8 cellular contexts compared by ENCODE assay signal in the genomic region with DNA sequence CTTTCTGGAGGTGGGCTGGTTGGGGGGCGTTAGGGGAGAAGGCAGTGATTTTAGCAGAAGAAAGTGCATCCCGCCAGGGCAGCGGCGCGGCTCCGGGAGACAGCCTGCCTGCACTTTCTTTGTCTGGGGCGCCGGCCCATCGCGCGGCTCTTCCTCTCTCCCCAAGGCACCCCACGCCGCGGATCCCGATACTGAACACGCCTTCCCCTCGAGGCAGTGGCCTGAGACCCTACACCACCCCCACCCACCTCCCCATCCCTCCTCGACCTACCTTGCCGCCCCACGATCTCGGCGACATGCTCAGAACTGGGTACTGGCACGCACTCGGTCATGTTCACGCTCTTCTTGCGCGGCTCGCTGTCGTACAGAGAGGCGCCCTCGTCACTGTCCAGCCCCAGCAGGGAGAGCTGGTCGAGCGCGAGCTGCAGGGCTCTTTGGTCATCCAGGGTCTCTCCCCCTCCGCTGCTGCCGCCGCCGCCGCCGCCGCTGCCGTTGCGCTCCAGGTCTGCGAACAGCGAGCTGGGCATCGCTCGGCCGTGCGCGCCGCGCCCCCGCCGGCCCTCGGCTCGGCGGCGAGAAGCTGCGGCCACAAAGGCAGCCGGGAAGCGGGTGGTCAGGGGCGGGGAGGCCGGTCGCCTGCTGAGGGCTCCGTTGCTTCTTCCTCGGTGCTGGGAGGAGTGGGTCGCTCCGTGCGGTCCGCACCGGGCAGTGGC. TPM values are rescaled to one million over a fixed set of nuclear protein-coding genes. Genes with fewer than 3 reads are reported as not detected.
DNase-seq lines count a peak whose midpoint lies in the region; ATAC-seq and TF ChIP-seq lines count a peak whose summit lies in the region.

No MANE protein-coding gene starts in this region.

- H2BK12ac ChIP-seq in H9 (ENCODE audit: insufficient read length, low read depth, low read length), result no peak overlapping the region

- TF ChIP-seq CTCF in H9 (conservative IDR thresholded peaks at IDR 0.05) (no peak), ovary (IDR thresholded peaks at IDR 0.05) (no peak)

- H3K18ac ChIP-seq in H9 (ENCODE audit: insufficient read length, low read depth, low read length), result peak overlapping the region; percentile 17

- WGBS in H9 (ENCODE audit: extremely low coverage, insufficient read length, low lambda C conversion rate), result no CpG with 5 or more reads among the region's 71 CpGs
- WGBS in ovary, 3 donors, result 0 to 1% (median 1%) methylated on average over 41 to 71 of the region's 71 CpGs

- peak overlapping the region; percentile 27 for H3K14ac ChIP-seq in H9 (ENCODE audit: insufficient read depth, low read length)

- TF ChIP-seq EP300 in ovary (IDR thresholded peaks at IDR 0.05), result no peak

- H3K23me2 ChIP-seq in H9 (ENCODE audit: insufficient read length, low read depth, low read length, poor library complexity, severe bottlenecking), result peaks cover 17% of the 10 kb centered on the region

- peaks cover 17 to 33% of the 10 kb centered on the region in 2 experiments for H3K4me1 Mint-ChIP-seq in H9
- H3K4me1 Mint-ChIP-seq in activated naive CD8-positive, alpha-beta T cell treated with anti-CD3 and anti-CD28 coated beads, Interleukin-2, amount 50 U/mL, for 24 hours, result peaks cover 17% of the 10 kb centered on the region

- no peaks in the 10 kb centered on the region for H3K79me1 ChIP-seq in H9 (ENCODE audit: insufficient read depth, low read depth, low read length, poor library complexity, severe bottlenecking)

- H3K27me3 ChIP-seq in H9 (ENCODE audit: insufficient read depth, low read length) (no peaks in the 10 kb centered on the region; the same call in 1 of the 2 replicates), ovary (no peaks in the 10 kb centered on the region)

- peak overlapping the region; percentile 17 for H3K9ac ChIP-seq in H9 (ENCODE audit: extremely low read depth, insufficient read length, low read length)

- no peak overlapping the region for H3K56ac ChIP-seq in H9 (ENCODE audit: insufficient read length, low read depth, low read length)

- H4K5ac ChIP-seq in H9 (ENCODE audit: insufficient read length, low read depth, low read length), result no peak overlapping the region

- no peak overlapping the region for H2BK15ac ChIP-seq in H9 (ENCODE audit: low read depth, low read length)

- H4K91ac ChIP-seq in H9 (ENCODE audit: insufficient read length, low read depth, low read length), result no peak overlapping the region

- TF ChIP-seq POLR2A in ovary (IDR thresholded peaks at IDR 0.05), result no peak

- peak; percentile 12 for DNase-seq in GM04503 (ENCODE audit: low read depth)
- DNase-seq in H9, result peak; percentile 50
- DNase-seq in NCI-H460 (ENCODE audit: extremely low read depth, low read depth), result peak; percentile 15
- peak; percentile 20 for DNase-seq in activated naive CD8-positive, alpha-beta T cell treated with anti-CD3 and anti-CD28 coated beads, Interleukin-2, amount 50 U/mL, for 24 hours
- DNase-seq in left cardiac atrium, result peak; percentile 44
- peak; percentile 22 to 66 (median 57) for DNase-seq in ovary
- no peak for DNase-seq in NK-92 treated with Interleukin-12 subunit alpha and Interleukin-12 subunit beta, amount 100 ng/mL, for 24 hours (lab: John Stamatoyannopoulos, UW)
- no peak for DNase-seq in GM19240 (ENCODE audit: insufficient read length, low spot score)

- H3K36me3 ChIP-seq in ovary, result no peaks in the 10 kb centered on the region

- H3K4ac ChIP-seq in H9 (ENCODE audit: low read depth, low read length), result no peak overlapping the region

- peak overlapping the region; percentile 84 for H3K4me2 ChIP-seq in H9 (ENCODE audit: insufficient read depth, insufficient read length, low read length)

- H3K4me3 Mint-ChIP-seq in H9, result peak overlapping the region; percentile 90 to 97
- peak overlapping the region; percentile 84 for H3K4me3 Mint-ChIP-seq in activated naive CD8-positive, alpha-beta T cell treated with anti-CD3 and anti-CD28 coated beads, Interleukin-2, amount 50 U/mL, for 24 hours

- intact Hi-C loops in left cardiac atrium (cut with DNase I) (loop anchor here in 1 of 2 donors (5.0 to 10.0 kb wide), 2 partner anchors 121 to 563 kb away; no protein-coding TSS in a partner anchor), ovary (cut with DNase I) (no loop called here)

- H3K9me3 Mint-ChIP-seq in H9, result no peaks in the 10 kb centered on the region
- H3K9me3 Mint-ChIP-seq in activated naive CD8-positive, alpha-beta T cell treated with anti-CD3 and anti-CD28 coated beads, Interleukin-2, amount 50 U/mL, for 24 hours, result no peaks in the 10 kb centered on the region

- no peak for ATAC-seq in activated naive CD8-positive, alpha-beta T cell treated with anti-CD3 and anti-CD28 coated beads, Interleukin-2, amount 50 U/mL, for 24 hours
- ATAC-seq in left cardiac atrium, result peak; percentile 13 to 15

- peak overlapping the region in 2 of 3 experiments; percentile 35 to 89; a peak in 3 of 7 replicates for H3K27ac Mint-ChIP-seq in H9
- no peak overlapping the region for H3K27ac Mint-ChIP-seq in activated naive CD8-positive, alpha-beta T cell treated with anti-CD3 and anti-CD28 coated beads, Interleukin-2, amount 50 U/mL, for 24 hours

- no peak overlapping the region for H2BK120ac ChIP-seq in H9 (ENCODE audit: low read depth, low read length, poor library complexity, severe bottlenecking)

- H3K9me3 ChIP-seq in H9 (ENCODE audit: control insufficient read depth, low read depth, low read length), result no peaks in the 10 kb centered on the region
- H3K9me3 ChIP-seq in ovary, result no peaks in the 10 kb centered on the region

- H3K79me2 ChIP-seq in H9 (ENCODE audit: insufficient read depth, low read length), result no peaks in the 10 kb centered on the region

- no peaks in the 10 kb centered on the region for H4K20me1 ChIP-seq in H9 (ENCODE audit: control insufficient read depth, insufficient read depth, insufficient read length)

- peaks cover 34% of the 10 kb centered on the region for H3K27me3 Mint-ChIP-seq in H9 (ENCODE audit: low read depth)
- peaks cover 27% of the 10 kb centered on the region for H3K27me3 Mint-ChIP-seq in activated naive CD8-positive, alpha-beta T cell treated with anti-CD3 and anti-CD28 coated beads, Interleukin-2, amount 50 U/mL, for 24 hours

- H3K4me1 ChIP-seq in H9 (ENCODE audit: insufficient read depth, low read length) (0 out of 2 replicates have a peak, but pooled peaks cover 2% of the 10 kb centered on the region), ovary (ENCODE audit: insufficient read depth) (peaks cover 12% of the 10 kb centered on the region)

- H2BK20ac ChIP-seq in H9 (ENCODE audit: low read depth, low read length, poor library complexity, severe bottlenecking), result no peak overlapping the region

- H3T11ph ChIP-seq in H9 (ENCODE audit: low read length), result no peak overlapping the region

- H3K27ac ChIP-seq in H9 (ENCODE audit: insufficient read length, low read depth, low read length), result no peak overlapping the region
- H3K27ac ChIP-seq in ovary, result peak overlapping the region; percentile 90 to 91

- peaks cover 3 to 16% (median 10%) of the 10 kb centered on the region in 3 experiments for H3K36me3 Mint-ChIP-seq in H9 (ENCODE audit: insufficient read depth in 1 of 3, low read depth in 3 of 3)
- H3K36me3 Mint-ChIP-seq in activated naive CD8-positive, alpha-beta T cell treated with anti-CD3 and anti-CD28 coated beads, Interleukin-2, amount 50 U/mL, for 24 hours (ENCODE audit: low read depth), result no peaks in the 10 kb centered on the region

- H3K4me3 ChIP-seq in ovary, result peak overlapping the region; percentile 78

- H3K23ac ChIP-seq in H9 (ENCODE audit: insufficient read length, low read depth, low read length), result no peak overlapping the region

- H2AFZ ChIP-seq in H9 (ENCODE audit: low read length), result no peak overlapping the region

- no peak overlapping the region for H4K8ac ChIP-seq in H9 (replicated peaks; ENCODE audit: insufficient read length, low read depth, low read length)

- H2BK5ac ChIP-seq in H9 (ENCODE audit: insufficient read length, low read length), result no peak overlapping the region

- no peak overlapping the region for H2AK5ac ChIP-seq in H9 (ENCODE audit: insufficient read length, low read length)

RNA-seq across cellular contexts. Expression of gene MEX3B, which starts 0.5 kb away (rescaled TPM):
- total RNA-seq in H9 (2021), result 10.4 and 11.0 TPM in 2 replicates
- total RNA-seq in NCI-H460 (2014; rRNA removed; shearing (Covaris generic)), result 3.6 and 5.2 TPM in 2 replicates
- polyA plus RNA-seq in NCI-H460 (2014; cell fraction: nucleus; rRNA removed), result 0.98 and 3.3 TPM in 2 replicates
- 1 to 10 TPM; 2.0 to 2.2 TPM for total RNA-seq in left cardiac atrium
- 1 to 10 TPM; 2.4 to 8.1 (median 3.9) TPM for total RNA-seq in ovary
- 1 to 10 TPM; 5.2 to 7.6 TPM for polyA plus RNA-seq in ovary

Comparison
In these comparisons a context has a peak if more than half of its experiments do, and no peak if none do; other contexts are left out.
1. DNase-seq: peak in GM04503 (single experiment), H9 (single experiment), NCI-H460 (single experiment), activated naive CD8-positive, alpha-beta T cell treated with anti-CD3 and anti-CD28 coated beads, Interleukin-2, amount 50 U/mL, for 24 hours (single experiment), left cardiac atrium (single experiment) and ovary (5 of 5); none in NK-92 treated with Interleukin-12 subunit alpha and Interleukin-12 subunit beta, amount 100 ng/mL, for 24 hours (single experiment) and GM19240 (single experiment).